29 cellular contexts compared by ENCODE assay signal in the genomic region with DNA sequence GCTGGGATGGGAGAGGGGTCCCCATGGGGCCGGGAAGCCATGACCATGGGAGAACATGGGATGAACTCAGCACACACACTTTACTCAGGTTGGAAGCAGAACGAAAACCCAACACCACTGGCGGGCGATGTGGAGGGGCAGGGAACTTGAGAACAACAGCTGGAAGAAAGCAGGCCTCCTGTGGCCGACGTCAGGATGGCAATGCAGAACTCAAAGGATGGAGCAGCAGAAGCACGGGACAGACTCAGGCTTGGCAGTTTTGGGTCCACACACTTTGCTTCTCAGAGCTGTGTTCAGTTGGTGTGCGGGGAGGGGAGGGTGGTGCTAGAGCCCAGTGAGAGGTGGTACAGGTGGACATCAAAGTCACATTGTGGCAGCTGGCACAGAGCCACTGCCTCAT.
"Had no signal": no experiment of that assay in that cellular context is flagged by ENCODE, and none has a peak within 500 bp of the region (broad histone marks: within the 10 kb centered on the region; RNA-seq: fewer than 3 reads in every experiment).

No MANE protein-coding gene starts in this region.

- H3K27ac ChIP-seq: ascending aorta, brain microvascular endothelial cell, colonic mucosa, esophagus squamous epithelium, gastrocnemius medialis, sigmoid colon, stomach, suprapubic skin, tibial nerve, uterus had no signal

- H3K36me3 Mint-ChIP-seq: activated naive CD4-positive, alpha-beta T cell treated with anti-CD3 and anti-CD28 coated beads, Interleukin-2, amount 50 U/mL, for 72 hours; memory B cell; stimulated activated memory B cell treated with anti-CD40 and anti-IgM and Interleukin-4, amounts not matched to agents 10 μg/mL and 1 μg/mL and 100 μg/mL, for 72 hours had no signal

- H3K4me1 ChIP-seq: ascending aorta, colonic mucosa, esophagus squamous epithelium, gastrocnemius medialis, sigmoid colon, stomach, suprapubic skin, tibial nerve, uterus had no signal

- H3K36me3 ChIP-seq: brain microvascular endothelial cell, colonic mucosa, gastrocnemius medialis, suprapubic skin, uterus had no signal

- H3K4me2 ChIP-seq: smooth muscle cell had no signal

- H3K27me3 ChIP-seq: ascending aorta, brain microvascular endothelial cell, colonic mucosa, dorsolateral prefrontal cortex, esophagus squamous epithelium, gastrocnemius medialis, sigmoid colon, stomach, suprapubic skin, tibial nerve, uterus had no signal

- H3K9me3 ChIP-seq: ascending aorta, colonic mucosa, esophagus squamous epithelium, gastrocnemius medialis, sigmoid colon, stomach, suprapubic skin, tibial nerve, uterus had no signal

- H3K4me1 Mint-ChIP-seq: activated B cell treated with CpG ODN at 0.5 μM for 24 hours; activated CD4-positive, alpha-beta T cell treated with anti-CD3 and anti-CD28 coated beads for 36 hours; central memory CD8-positive, alpha-beta T cell; memory B cell; nephron; stimulated activated memory B cell treated with anti-CD40 and anti-IgM and Interleukin-4, amounts not matched to agents 10 μg/mL and 1 μg/mL and 100 μg/mL, for 72 hours had no signal

- H3K9me3 Mint-ChIP-seq: activated B cell treated with CpG ODN at 0.5 μM for 24 hours; activated naive CD4-positive, alpha-beta T cell treated with anti-CD3 and anti-CD28 coated beads, Interleukin-2, amount 50 U/mL, for 72 hours; activated T-cell treated with anti-CD3 and anti-CD28 coated beads, Interleukin-2, amount 50 U/mL, for 24 hours; nephron; stimulated activated memory B cell treated with anti-CD40 and anti-IgM and Interleukin-4, amounts not matched to agents 10 μg/mL and 1 μg/mL and 100 μg/mL, for 72 hours; T-helper 1 cell treated with Interleukin-12 subunit alpha and Interleukin-12 subunit beta and Interleukin-4 antibody, amounts not matched to agents 30 μg/mL and 1 μg/mL, for 36 hours had no signal

- H3K27ac Mint-ChIP-seq: activated B cell treated with CpG ODN at 0.5 μM for 24 hours; activated CD4-positive, alpha-beta T cell treated with anti-CD3 and anti-CD28 coated beads for 36 hours; activated T-cell treated with anti-CD3 and anti-CD28 coated beads, Interleukin-2, amount 50 U/mL, for 24 hours; activated T-helper 17 cell treated with anti-CD3 and anti-CD28 coated beads, Interleukin-2, amount 50 U/mL, for 72 hours; memory B cell; nephron; stimulated activated memory B cell treated with anti-CD40 and anti-IgM and Interleukin-4, amounts not matched to agents 10 μg/mL and 1 μg/mL and 100 μg/mL, for 72 hours; T-helper 1 cell treated with Interleukin-12 subunit alpha and Interleukin-12 subunit beta and Interleukin-4 antibody, amounts not matched to agents 30 μg/mL and 1 μg/mL, for 36 hours had no signal

- H3K4me3 ChIP-seq: ascending aorta, colonic mucosa, dorsolateral prefrontal cortex, esophagus squamous epithelium, gastrocnemius medialis, sigmoid colon, smooth muscle cell, stomach, suprapubic skin, tibial nerve, uterus had no signal

- H3K27me3 Mint-ChIP-seq: activated B cell treated with CpG ODN at 0.5 μM for 24 hours; activated CD4-positive, alpha-beta T cell treated with anti-CD3 and anti-CD28 coated beads for 36 hours; activated T-helper 17 cell treated with anti-CD3 and anti-CD28 coated beads, Interleukin-2, amount 50 U/mL, for 72 hours had no signal

- DNase-seq: activated B cell treated with CpG ODN at 0.5 μM for 24 hours; activated CD4-positive, alpha-beta T cell treated with anti-CD3 and anti-CD28 coated beads for 36 hours; activated CD4-positive, alpha-beta T cell treated with anti-CD3 and anti-CD28 coated beads, Interleukin-2, amount 50 U/mL, for 48 hours; activated T-cell treated with anti-CD3 and anti-CD28 coated beads, Interleukin-2, amount 50 U/mL, for 24 hours; brain microvascular endothelial cell; colonic mucosa; effector memory CD8-positive, alpha-beta T cell; esophagus squamous epithelium; gastrocnemius medialis; hypothalamus; left cardiac atrium; nucleus accumbens; stimulated activated CD4-positive, alpha-beta T cell treated with anti-CD3 and anti-CD28 coated beads, Interleukin-15, amount 100 ng/mL, for 24 hours; stomach; T1000; uterus had no signal

- ATAC-seq: activated CD4-positive, alpha-beta T cell treated with anti-CD3 and anti-CD28 coated beads for 36 hours; activated naive CD4-positive, alpha-beta T cell treated with anti-CD3 and anti-CD28 coated beads, Interleukin-2, amount 50 U/mL, for 72 hours; activated T-helper 17 cell treated with anti-CD3 and anti-CD28 coated beads, Interleukin-2, amount 50 U/mL, for 72 hours; effector memory CD8-positive, alpha-beta T cell; gastrocnemius medialis; left cardiac atrium; stimulated activated memory B cell treated with anti-CD40 and anti-IgM and Interleukin-4, amounts not matched to agents 10 μg/mL and 1 μg/mL and 100 μg/mL, for 72 hours had no signal

- H3K4me3 Mint-ChIP-seq: activated B cell treated with CpG ODN at 0.5 μM for 24 hours; activated CD4-positive, alpha-beta T cell treated with anti-CD3 and anti-CD28 coated beads for 36 hours; activated T-cell treated with anti-CD3 and anti-CD28 coated beads, Interleukin-2, amount 50 U/mL, for 24 hours; activated T-helper 17 cell treated with anti-CD3 and anti-CD28 coated beads, Interleukin-2, amount 50 U/mL, for 72 hours; central memory CD8-positive, alpha-beta T cell; effector memory CD8-positive, alpha-beta T cell; memory B cell; nephron; stimulated activated memory B cell treated with anti-CD40 and anti-IgM and Interleukin-4, amounts not matched to agents 10 μg/mL and 1 μg/mL and 100 μg/mL, for 72 hours; T-helper 1 cell treated with Interleukin-12 subunit alpha and Interleukin-12 subunit beta and Interleukin-4 antibody, amounts not matched to agents 30 μg/mL and 1 μg/mL, for 36 hours had no signal
